ENCODE assay signal across 28 cellular contexts in genomic region chr13:102020611-102021216, GRCh38.
DNase-seq lines count a peak whose midpoint lies in the region; ATAC-seq, FAIRE-seq and TF ChIP-seq lines count a peak whose summit lies in the region.
"Had no signal": no experiment of that assay in that cellular context is flagged by ENCODE, and none has a peak within 500 bp of the region (broad histone marks: within the 10 kb centered on the region; RNA-seq: fewer than 3 reads in every experiment).

No MANE protein-coding gene starts in this region.

- 82 to 85% methylated on average over 4 of the region's 4 CpGs for WGBS in lower leg skin, 2 donors

- H3K4me3 ChIP-seq in choroid plexus epithelial cell (ENCODE audit: low read depth, low read length) (no peak overlapping the region), retinal pigment epithelial cell (ENCODE audit: low read length) (no peak overlapping the region), lower leg skin (ENCODE audit: low read depth, poor library complexity, severe bottlenecking) (no peak overlapping the region)
- H3K4me3 ChIP-seq: colonic mucosa, MG63, right atrium auricular region, stomach, tibial nerve had no signal

- no peak for ATAC-seq in HG03108 (IDR thresholded peaks at IDR 0.05; ENCODE audit: unreplicated experiment)
- ATAC-seq in GM21825 (IDR thresholded peaks at IDR 0.05; ENCODE audit: unreplicated experiment) = no peak
- no peak for ATAC-seq in HG03135 (IDR thresholded peaks at IDR 0.05; ENCODE audit: unreplicated experiment)
- ATAC-seq: activated CD4-positive, alpha-beta T cell treated with anti-CD3 and anti-CD28 coated beads for 36 hours; CD8-positive, alpha-beta T cell; naive thymus-derived CD4-positive, alpha-beta T cell; T-cell had no signal

- FAIRE-seq in H54 (lab: Jason Lieb, UNC) = peak; percentile 66
- FAIRE-seq: TTC549 had no signal

- no peak for DNase-seq in H54 (ENCODE audit: insufficient read length, low spot score)
- peak; percentile 30 for DNase-seq in RPMI7951 (ENCODE audit: low read depth)
- peak; percentile 89 for DNase-seq in choroid plexus epithelial cell (ENCODE audit: low read depth)
- peak; percentile 28 for DNase-seq in retinal pigment epithelial cell (ENCODE audit: low read depth)
- DNase-seq in lower leg skin (ENCODE audit: low spot score in 2 of 2) = no peak
- DNase-seq: activated CD4-positive, alpha-beta T cell treated with anti-CD3 and anti-CD28 coated beads for 36 hours; activated naive CD4-positive, alpha-beta T cell treated with anti-CD3 and anti-CD28 coated beads for 36 hours; activated T-cell treated with anti-CD3 and anti-CD28 coated beads, Interleukin-2, amount 50 U/mL, for 48 hours; anterior cingulate cortex; CD8-positive, alpha-beta T cell; colonic mucosa; DMS79 treated with DMSO at 0.1 percent for 48 hours; GOT3; MG63; naive thymus-derived CD4-positive, alpha-beta T cell; NCI-H1436 treated with DMSO at 0.1 percent for 48 hours; NCI-H2171; OCI-M1; SHP77; stimulated activated CD4-positive, alpha-beta T cell treated with anti-CD3 and anti-CD28 coated beads, Interleukin-12 subunit alpha, Interleukin-12 subunit beta, amount 100 ng/mL, for 4 hours; stomach; T-cell had no signal

- TF ChIP-seq POLR2A in H54 (IDR thresholded peaks at IDR 0.05; ENCODE audit: low read depth, low read length) (no peak), lower leg skin (IDR thresholded peaks at IDR 0.05) (no peak)

- TF ChIP-seq CTCF in choroid plexus epithelial cell (conservative IDR thresholded peaks at IDR 0.05; ENCODE audit: low read depth, low read length) = no peak
- no peak for TF ChIP-seq CTCF in retinal pigment epithelial cell (conservative IDR thresholded peaks at IDR 0.05; ENCODE audit: low read depth, low read length)
- TF ChIP-seq CTCF in lower leg skin (IDR thresholded peaks at IDR 0.05) = no peak

- intact Hi-C loops in lower leg skin (cut with DNase I; ENCODE audit: low total_unique reads) = no loop called here

Comparison
In these comparisons a context has a peak if more than half of its experiments do, and no peak if none do; other contexts are left out.
1. DNase-seq: peak in RPMI7951 (single experiment), choroid plexus epithelial cell (single experiment) and retinal pigment epithelial cell (single experiment); none in H54 (single experiment) and lower leg skin (0 of 2).